In the genomic region with DNA sequence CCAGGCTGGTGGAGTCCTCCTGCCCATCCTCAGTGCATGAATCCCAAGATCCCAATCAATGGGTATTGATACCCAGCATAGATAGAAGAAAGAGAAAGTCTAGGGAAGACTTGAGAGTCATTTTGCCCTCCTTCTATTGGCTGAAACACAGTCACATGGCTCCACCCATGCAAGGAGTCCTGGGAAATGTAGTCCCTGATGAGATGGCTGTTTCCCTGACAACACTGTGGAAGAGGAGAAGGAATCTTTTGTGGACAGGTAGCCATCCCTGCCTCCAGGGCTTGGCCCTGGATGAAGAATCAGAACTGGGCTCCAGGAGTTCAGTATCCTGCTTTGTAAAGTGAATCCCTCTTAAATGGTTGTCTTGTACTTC, we compare ENCODE assay signal across 20 cellular contexts. TPM values are rescaled to one million over a fixed set of nuclear protein-coding genes. Genes with fewer than 3 reads are reported as not detected.
DNase-seq lines count a peak whose midpoint lies in the region; ATAC-seq and TF ChIP-seq lines count a peak whose summit lies in the region.
"Had no signal": no experiment of that assay in that cellular context is flagged by ENCODE, and none has a peak within 500 bp of the region (broad histone marks: within the 10 kb centered on the region; RNA-seq: fewer than 3 reads in every experiment).

No MANE protein-coding gene starts in this region.

- H3K27ac ChIP-seq in mesendoderm (ENCODE audit: low read depth, low read length): no peak overlapping the region
- no peak overlapping the region for H3K27ac ChIP-seq in prostate gland
- no peak overlapping the region for H3K27ac ChIP-seq in upper lobe of left lung
- H3K27ac ChIP-seq: ascending aorta, GM23248 had no signal

- H3K9me3 ChIP-seq in prostate gland (no peaks in the 10 kb centered on the region), upper lobe of left lung (no peaks in the 10 kb centered on the region)
- H3K9me3 ChIP-seq: ascending aorta had no signal

- H3K4me3 ChIP-seq in H7 (ENCODE audit: insufficient read depth, low read depth, low read length) (no peak overlapping the region), mesendoderm (ENCODE audit: low read length) (no peak overlapping the region), prostate gland (no peak overlapping the region), upper lobe of left lung (no peak overlapping the region)
- H3K4me3 ChIP-seq: ascending aorta, GM23248 had no signal

- no peak overlapping the region for H3K4me3 Mint-ChIP-seq in WTC11
- H3K4me3 Mint-ChIP-seq: activated CD4-positive, alpha-beta T cell treated with anti-CD3 and anti-CD28 coated beads, Interleukin-2, amount 10 ng/mL, durations not matched to agents 7 days and 5 days; activated T-helper 1 cell treated with anti-CD3 and anti-CD28 coated beads, Interleukin-12 subunit alpha, Interleukin-12 subunit beta, Interleukin-2, Interleukin-4 antibody, amounts not matched to agents 30 ng/mL and 10 ng/mL and 1 ng/mL, durations not matched to agents 14 hours and 24 hours and 36 hours; neural crest cell; T-helper 17 cell had no signal

- DNase-seq in NCI-H2196 (lab: John Stamatoyannopoulos, UW; ENCODE audit: unreplicated experiment) (peak; percentile 36), NCI-H2196 treated with DMSO at 0.1 percent for 48 hours (lab: John Stamatoyannopoulos, UW; ENCODE audit: unreplicated experiment) (no peak), H7 (peak; percentile 82), WTC11 (ENCODE audit: low spot score) (no peak), mesendoderm (peak; percentile 33), prostate gland (ENCODE audit: low spot score) (no peak), upper lobe of left lung (no peak)
- DNase-seq: activated CD4-positive, alpha-beta T cell treated with anti-CD3 and anti-CD28 coated beads, Interleukin-2, amount 10 ng/mL, durations not matched to agents 7 days and 5 days; COR-L47; GM23248; NCI-H510A treated with DMSO at 0.1 percent for 48 hours; stimulated activated naive CD4-positive, alpha-beta T cell; T-helper 17 cell had no signal

- H3K79me2 ChIP-seq in mesendoderm (ENCODE audit: control insufficient read depth, insufficient read depth, low read length): no peaks in the 10 kb centered on the region

- no peak overlapping the region for H2BK15ac ChIP-seq in mesendoderm (replicated peaks; ENCODE audit: low read depth)

- no peak overlapping the region for H3K27ac Mint-ChIP-seq in WTC11
- H3K27ac Mint-ChIP-seq: activated CD4-positive, alpha-beta T cell treated with anti-CD3 and anti-CD28 coated beads, Interleukin-2, amount 10 ng/mL, durations not matched to agents 7 days and 5 days; activated T-helper 1 cell treated with anti-CD3 and anti-CD28 coated beads, Interleukin-12 subunit alpha, Interleukin-12 subunit beta, Interleukin-2, Interleukin-4 antibody, amounts not matched to agents 30 ng/mL and 10 ng/mL and 1 ng/mL, durations not matched to agents 14 hours and 24 hours and 36 hours; IgD-negative memory B cell; T-helper 17 cell had no signal

- H4K8ac ChIP-seq in mesendoderm (ENCODE audit: low read depth, low read length): no peak overlapping the region

- no peak overlapping the region for H3K23ac ChIP-seq in mesendoderm (ENCODE audit: low read length)

- TF ChIP-seq EP300 in upper lobe of left lung (IDR thresholded peaks at IDR 0.05): no peak

- CTCF ChIA-PET in WTC11 (lab: Charles Lee): no interaction called here

- H2AK5ac ChIP-seq in mesendoderm (ENCODE audit: low read length): no peak overlapping the region

- no peak overlapping the region for H3K4ac ChIP-seq in mesendoderm (ENCODE audit: low read depth, low read length)

- intact Hi-C loops in prostate gland (cut with DNase I): no loop called here

- ATAC-seq in WTC11 (peak; percentile 79), upper lobe of left lung (ENCODE audit: low FRiP score in 2 of 2) (no peak), GM19467 (IDR thresholded peaks at IDR 0.05; ENCODE audit: unreplicated experiment) (no peak)
- ATAC-seq: T-helper 17 cell had no signal

- H3K4me1 Mint-ChIP-seq in WTC11: no peaks in the 10 kb centered on the region
- H3K4me1 Mint-ChIP-seq: activated CD4-positive, alpha-beta T cell treated with anti-CD3 and anti-CD28 coated beads, Interleukin-2, amount 10 ng/mL, durations not matched to agents 7 days and 5 days; IgD-negative memory B cell had no signal

- POLR2A ChIA-PET in WTC11 (lab: Charles Lee): no interaction called here

- H3K18ac ChIP-seq in mesendoderm (ENCODE audit: low read length): no peak overlapping the region

- no peak overlapping the region for H3K9ac ChIP-seq in mesendoderm (ENCODE audit: low read length)
- H3K9ac ChIP-seq: GM23248 had no signal

- H3K27me3 ChIP-seq in H7 (ENCODE audit: control insufficient read depth, insufficient read depth, low read length) (no peaks in the 10 kb centered on the region), mesendoderm (ENCODE audit: insufficient read depth, low read length, poor library complexity) (no peaks in the 10 kb centered on the region), prostate gland (replicated peaks; ENCODE audit: insufficient read depth) (no peaks in the 10 kb centered on the region), upper lobe of left lung (no peaks in the 10 kb centered on the region)
- H3K27me3 ChIP-seq: ascending aorta had no signal

- TF ChIP-seq CTCF in WTC11 (IDR thresholded peaks at IDR 0.05) (no peak), prostate gland (IDR thresholded peaks at IDR 0.05) (no peak), upper lobe of left lung (IDR thresholded peaks at IDR 0.05) (no peak)

- no peak overlapping the region for H2BK120ac ChIP-seq in mesendoderm (ENCODE audit: low read depth, low read length)

- no peaks in the 10 kb centered on the region; the same call in 1 of the 2 replicates for H3K27me3 Mint-ChIP-seq in WTC11 (ENCODE audit: low read depth)

- no peak overlapping the region for H3K56ac ChIP-seq in mesendoderm (ENCODE audit: low read length)

- H3K79me1 ChIP-seq in mesendoderm (ENCODE audit: low read length): no peaks in the 10 kb centered on the region

- TF ChIP-seq POLR2A in prostate gland (IDR thresholded peaks at IDR 0.05) (no peak), upper lobe of left lung (IDR thresholded peaks at IDR 0.05) (no peak)

- H3K9me3 Mint-ChIP-seq in WTC11: peaks cover 11% of the 10 kb centered on the region
- H3K9me3 Mint-ChIP-seq: activated CD4-positive, alpha-beta T cell treated with anti-CD3 and anti-CD28 coated beads, Interleukin-2, amount 10 ng/mL, durations not matched to agents 7 days and 5 days; activated T-helper 1 cell treated with anti-CD3 and anti-CD28 coated beads, Interleukin-12 subunit alpha, Interleukin-12 subunit beta, Interleukin-2, Interleukin-4 antibody, amounts not matched to agents 30 ng/mL and 10 ng/mL and 1 ng/mL, durations not matched to agents 14 hours and 24 hours and 36 hours; neural crest cell had no signal

- H4K5ac ChIP-seq in mesendoderm (ENCODE audit: low read length): no peak overlapping the region

- H3K36me3 ChIP-seq in H7 (replicated peaks; ENCODE audit: control insufficient read depth, insufficient read depth, low read length) (no peaks in the 10 kb centered on the region), mesendoderm (ENCODE audit: control insufficient read depth, insufficient read depth, low read length) (no peaks in the 10 kb centered on the region), prostate gland (no peaks in the 10 kb centered on the region), upper lobe of left lung (no peaks in the 10 kb centered on the region)
- H3K36me3 ChIP-seq: ascending aorta had no signal

- H3K4me1 ChIP-seq in mesendoderm (ENCODE audit: control insufficient read depth, low read depth, low read length) (no peaks in the 10 kb centered on the region), prostate gland (replicated peaks) (no peaks in the 10 kb centered on the region), upper lobe of left lung (no peaks in the 10 kb centered on the region)
- H3K4me1 ChIP-seq: ascending aorta had no signal

- H3K4me2 ChIP-seq in mesendoderm (ENCODE audit: low read length): no peak overlapping the region

- no peak overlapping the region for H2BK5ac ChIP-seq in mesendoderm (ENCODE audit: low read length)

- no peaks in the 10 kb centered on the region for H3K36me3 Mint-ChIP-seq in WTC11

TF ChIP-seq in WTC11, 78 proteins besides CTCF, POLR2A, EP300 and RAD21 (continues in another document):
- TF ChIP-seq, protein P1, sequence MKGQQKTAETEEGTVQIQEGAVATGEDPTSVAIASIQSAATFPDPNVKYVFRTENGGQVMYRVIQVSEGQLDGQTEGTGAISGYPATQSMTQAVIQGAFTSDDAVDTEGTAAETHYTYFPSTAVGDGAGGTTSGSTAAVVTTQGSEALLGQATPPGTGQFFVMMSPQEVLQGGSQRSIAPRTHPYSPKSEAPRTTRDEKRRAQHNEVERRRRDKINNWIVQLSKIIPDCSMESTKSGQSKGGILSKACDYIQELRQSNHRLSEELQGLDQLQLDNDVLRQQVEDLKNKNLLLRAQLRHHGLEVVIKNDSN (CRISPR knock-in tag; IDR thresholded peaks at IDR 0.05): peak; percentile 90
- no peak for TF ChIP-seq IRF2 (CRISPR knock-in tag; IDR thresholded peaks at IDR 0.05; ENCODE audit: borderline replicate concordance, low read depth)

RNA-seq across cellular contexts. Expression of gene MROH2A, which starts 35.9 kb away (rescaled TPM):
- not detected in 2 replicates for total RNA-seq in H7 (2014; rRNA removed; shearing (Covaris generic))
- total RNA-seq in WTC11 (2021) (0.16 TPM in 1 of 3 replicates, not detected in the others), prostate gland (1 to 10 TPM in 1 of 2 donors, not detected in 1; 2.3 TPM), upper lobe of left lung (not detected)
- not detected for polyA plus RNA-seq in mesendoderm (2013, experiment 1 of 2)
- not detected for polyA plus RNA-seq in mesendoderm (2013, experiment 2 of 2)
- total RNA-seq: activated CD4-positive, alpha-beta T cell treated with anti-CD3 and anti-CD28 coated beads, Interleukin-2, amount 10 ng/mL, durations not matched to agents 7 days and 5 days; activated T-helper 1 cell treated with anti-CD3 and anti-CD28 coated beads, Interleukin-12 subunit alpha, Interleukin-12 subunit beta, Interleukin-2, Interleukin-4 antibody, amounts not matched to agents 30 ng/mL and 10 ng/mL and 1 ng/mL, durations not matched to agents 14 hours and 24 hours and 36 hours; ascending aorta; dermis microvascular lymphatic vessel endothelial cell; GM23248; lung microvascular endothelial cell; neural crest cell; T-helper 17 cell had no signal
- polyA plus RNA-seq: GM23248, IgD-negative memory B cell had no signal

RNA-seq across cellular contexts. Expression of gene HJURP, which starts 40.3 kb away (rescaled TPM):
- 61.6 and 84.5 TPM in 2 replicates for total RNA-seq in H7 (2014; rRNA removed; shearing (Covaris generic))
- total RNA-seq in WTC11 (2021) (64.2 to 83.7 TPM (median 67.5 TPM) in 3 replicates), prostate gland (1 to 10 TPM; 1.7 to 4.2 TPM), upper lobe of left lung (1 to 10 TPM in 4 of 6 donors, under 1 TPM in 1, not detected in 1; 0.98 to 3.2 (median 1.3) TPM)
- polyA plus RNA-seq in mesendoderm (2013, experiment 1 of 2): 38.8 TPM
- 39.4 TPM for polyA plus RNA-seq in mesendoderm (2013, experiment 2 of 2)
- total RNA-seq: ascending aorta had no signal
- polyA plus RNA-seq: IgD-negative memory B cell had no signal

RNA-seq across cellular contexts. Expression of gene UGT1A1, which starts 54.0 kb away (rescaled TPM):
- total RNA-seq in H7 (2014; rRNA removed; shearing (Covaris generic)): not detected in 2 replicates
- 0.11 TPM in 1 of 3 replicates, not detected in the others for total RNA-seq in WTC11 (2021)
- polyA plus RNA-seq in mesendoderm (2013, experiment 1 of 2): not detected
- not detected for polyA plus RNA-seq in mesendoderm (2013, experiment 2 of 2)
- total RNA-seq in prostate gland: under 1 TPM; 0.11 to 0.32 TPM
- total RNA-seq in upper lobe of left lung: 1 to 10 TPM in 2 of 6 donors, under 1 TPM in 1, not detected in 3; 0.15 to 1.4 (median 1.0) TPM
- total RNA-seq: activated CD4-positive, alpha-beta T cell treated with anti-CD3 and anti-CD28 coated beads, Interleukin-2, amount 10 ng/mL, durations not matched to agents 7 days and 5 days; activated T-helper 1 cell treated with anti-CD3 and anti-CD28 coated beads, Interleukin-12 subunit alpha, Interleukin-12 subunit beta, Interleukin-2, Interleukin-4 antibody, amounts not matched to agents 30 ng/mL and 10 ng/mL and 1 ng/mL, durations not matched to agents 14 hours and 24 hours and 36 hours; ascending aorta; dermis microvascular lymphatic vessel endothelial cell; GM23248; lung microvascular endothelial cell; neural crest cell; T-helper 17 cell had no signal
- polyA plus RNA-seq: GM23248, IgD-negative memory B cell had no signal

Comparison
In these comparisons a context has a peak if more than half of its experiments do, and no peak if none do; other contexts are left out.
1. DNase-seq: peak in NCI-H2196 (single experiment), H7 (single experiment) and mesendoderm (single experiment); none in NCI-H2196 treated with DMSO at 0.1 percent for 48 hours (single experiment), WTC11 (single experiment), prostate gland (single experiment) and upper lobe of left lung (0 of 2).
2. RNA of gene HJURP, which starts 40.3 kb away (total RNA-seq): 64.2 to 83.7 TPM in WTC11 and 61.6 to 84.5 TPM in H7; 1.7 to 4.2 TPM in prostate gland and 0.98 to 3.2 TPM in upper lobe of left lung; every median in the first group is over 10 times any median in the second.